In the genomic region with DNA sequence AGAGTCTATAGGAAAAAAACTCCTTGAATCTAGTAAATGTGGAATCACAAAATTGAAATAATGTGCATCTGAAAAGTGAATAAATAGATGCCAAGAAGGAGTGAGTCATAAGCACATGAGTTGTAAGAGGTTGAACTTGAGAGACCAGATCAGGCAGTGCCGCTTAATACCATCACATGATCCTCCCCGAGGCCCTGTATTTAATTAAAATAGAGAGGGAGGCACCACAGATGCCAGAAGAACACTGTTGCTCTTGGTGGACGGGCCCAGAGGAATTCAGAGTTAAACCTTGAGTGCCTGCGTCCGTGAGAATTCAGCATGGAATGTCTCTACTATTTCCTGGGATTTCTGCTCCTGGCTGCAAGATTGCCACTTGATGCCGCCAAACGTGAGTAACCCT, we compare ENCODE assay signal across 1 cellular context.
TF ChIP-seq lines count a peak whose summit lies in the region.

A gene (plus strand): TSS at position 236 of the 400 bp plus-strand sequence. CDS start 83 bp downstream, at position 319.

TF ChIP-seq in endothelial cell of umbilical vein, 7 proteins besides CTCF, POLR2A, EP300 and RAD21:
- no peak for TF ChIP-seq POLR2AphosphoS5 (IDR thresholded peaks at IDR 0.05; ENCODE audit: insufficient read depth, low read depth, low read length)
- TF ChIP-seq, protein P1, sequence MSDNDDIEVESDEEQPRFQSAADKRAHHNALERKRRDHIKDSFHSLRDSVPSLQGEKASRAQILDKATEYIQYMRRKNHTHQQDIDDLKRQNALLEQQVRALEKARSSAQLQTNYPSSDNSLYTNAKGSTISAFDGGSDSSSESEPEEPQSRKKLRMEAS (IDR thresholded peaks at IDR 0.05; ENCODE audit: insufficient read depth, insufficient read length), result no peak
- TF ChIP-seq FOS (IDR thresholded peaks at IDR 0.05; ENCODE audit: borderline replicate concordance, insufficient read depth, low read length), result no peak
- TF ChIP-seq GATA2 (IDR thresholded peaks at IDR 0.05; ENCODE audit: insufficient read depth, insufficient read length, low read depth, low read length), result no peak
- no peak for TF ChIP-seq JUN (IDR thresholded peaks at IDR 0.05; ENCODE audit: borderline replicate concordance, insufficient read depth, insufficient read length, low read depth)
- no peak for TF ChIP-seq EZH2 (IDR thresholded peaks at IDR 0.05; ENCODE audit: borderline replicate concordance, low read depth, low read length, severe bottlenecking)
- no peak for TF ChIP-seq MYC (IDR thresholded peaks at IDR 0.05; ENCODE audit: low read depth, low read length)
TF ChIP-seq in endothelial cell of umbilical vein: peak in this region for 0.
